Comparison of ENCODE assay signal across 1 cellular context in the genomic region with DNA sequence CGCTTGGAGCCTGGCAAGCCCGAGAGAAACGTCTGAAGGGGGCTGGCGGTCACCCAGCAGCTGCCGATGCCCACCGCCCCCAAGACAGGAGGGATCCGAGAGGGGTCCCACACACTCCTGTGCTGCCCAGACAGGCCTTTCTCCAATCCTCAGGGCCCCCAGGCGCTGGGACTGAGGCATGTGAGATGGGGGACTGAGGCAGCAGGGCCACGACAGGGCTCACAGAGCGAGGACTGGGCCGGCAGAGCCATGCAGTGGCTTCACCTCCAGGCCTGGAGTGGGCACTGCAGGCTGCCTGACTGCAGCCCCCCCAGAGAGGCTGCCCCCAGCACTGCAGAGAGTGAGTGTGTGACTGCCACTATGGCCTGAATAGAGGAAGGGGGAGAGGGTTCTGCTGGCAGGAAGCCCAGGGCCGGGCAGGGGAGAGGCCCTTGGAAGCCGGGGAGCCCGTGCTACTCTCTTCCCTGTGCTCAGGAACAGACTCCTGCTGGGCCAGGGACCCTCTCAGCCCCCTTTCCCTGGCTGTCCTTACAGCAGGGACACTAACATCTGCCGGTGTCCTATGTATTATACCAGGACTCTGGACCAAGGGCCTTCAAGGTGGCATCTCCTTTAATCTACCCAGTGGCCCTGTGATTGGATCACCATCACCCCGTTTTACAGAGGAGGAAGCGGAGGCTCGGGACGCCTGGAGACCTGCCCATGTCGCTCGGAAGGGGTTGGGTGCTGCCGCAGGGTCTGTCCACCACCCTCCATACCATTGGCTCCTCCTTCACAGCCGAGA.
A peak's percentile ranks its signal among the peaks of the same experiment; 100 is the strongest.
TF ChIP-seq lines count a peak whose summit lies in the region.

No MANE protein-coding gene starts in this region.

TF ChIP-seq in SK-N-SH, 30 proteins besides CTCF, POLR2A, EP300 and RAD21:
- TF ChIP-seq MXI1 (IDR thresholded peaks at IDR 0.05; ENCODE audit: low read depth, low read length), result 0 out of 2 replicates have a peak, but pooled peaks have one; percentile 17
- no peak for TF ChIP-seq POLR2AphosphoS5 (IDR thresholded peaks at IDR 0.05; ENCODE audit: low read depth, low read length)
